28 cellular contexts compared by ENCODE assay signal in the genomic region with DNA sequence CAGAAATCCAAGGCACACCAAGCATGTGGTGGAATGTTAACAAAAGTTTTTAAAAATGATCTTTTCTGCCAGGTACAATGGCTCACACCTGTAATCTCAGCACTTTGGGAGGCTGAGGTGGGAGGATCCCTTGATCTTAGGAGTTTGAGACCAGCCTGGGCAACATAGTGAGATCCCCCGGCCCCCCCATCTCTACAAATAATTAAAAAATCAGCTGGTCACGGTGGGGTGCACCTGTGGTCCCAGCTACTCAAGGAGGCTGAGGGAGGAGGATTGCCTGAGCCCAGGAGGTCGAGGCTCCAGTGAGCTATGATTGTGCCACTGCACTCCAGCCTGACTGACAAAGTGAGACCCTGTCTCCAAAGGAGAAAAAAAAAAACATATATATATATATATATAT. TPM values are rescaled to one million over a fixed set of nuclear protein-coding genes. Genes with fewer than 3 reads are reported as not detected.
DNase-seq lines count a peak whose midpoint lies in the region; ATAC-seq, FAIRE-seq and TF ChIP-seq lines count a peak whose summit lies in the region.
"Had no signal": no experiment of that assay in that cellular context is flagged by ENCODE, and none has a peak within 500 bp of the region (broad histone marks: within the 10 kb centered on the region; RNA-seq: fewer than 3 reads in every experiment).

No MANE protein-coding gene starts in this region.

- TF ChIP-seq CTCF in MCF 10A (IDR thresholded peaks at IDR 0.05; ENCODE audit: unreplicated experiment) = no peak
- no peak for TF ChIP-seq CTCF in breast epithelium (IDR thresholded peaks at IDR 0.05)
- TF ChIP-seq CTCF in KMS-11 (conservative IDR thresholded peaks at IDR 0.05; ENCODE audit: low read depth, low read length) = no peak
- TF ChIP-seq CTCF in GM12878 (IDR thresholded peaks at IDR 0.05 in 2 of 3, conservative IDR thresholded peaks at IDR 0.05 in 1 of 3; ENCODE audit: control insufficient read depth in 2 of 3, extremely low read depth in 1 of 3, insufficient read depth in 1 of 3, low read depth in 3 of 3, low read length in 3 of 3) = no peak
- TF ChIP-seq CTCF in spleen (IDR thresholded peaks at IDR 0.05 in 8 of 11, conservative IDR thresholded peaks at IDR 0.05 in 3 of 11) = no peak

- H3K4me3 ChIP-seq in breast epithelium (no peak overlapping the region), KMS-11 (IDR thresholded peaks at IDR 0.05; ENCODE audit: insufficient read depth, low read depth, low read length) (no peak overlapping the region), GM12878 (no peak overlapping the region), spleen (no peak overlapping the region)
- H3K4me3 ChIP-seq: body of pancreas, dorsolateral prefrontal cortex, heart right ventricle, K562, mucosa of descending colon had no signal

- H3K36me3 Mint-ChIP-seq in MCF 10A (ENCODE audit: insufficient read depth, unreplicated experiment) = peaks cover 43% of the 10 kb centered on the region
- H3K36me3 Mint-ChIP-seq in natural killer cell treated with Interleukin-12 subunit alpha and Interleukin-12 subunit beta and Interleukin-15 and Interleukin-18, amount 100 ng/mL, for 72 hours = peaks cover 31% of the 10 kb centered on the region

- no peak for TF ChIP-seq POLR2A in breast epithelium (IDR thresholded peaks at IDR 0.05)
- no peak for TF ChIP-seq POLR2A in GM12878 (IDR thresholded peaks at IDR 0.05; ENCODE audit: low read depth, low read length)
- no peak for TF ChIP-seq POLR2A in spleen (IDR thresholded peaks at IDR 0.05)

- WGBS in GM12878 (ENCODE audit: insufficient coverage, insufficient replicate concordance, low lambda C conversion rate, missing lambda C conversion rate) = 81% methylated on average over 3 of the region's 3 CpGs
- 89 to 94% (median 94%) methylated on average over 3 of the region's 3 CpGs for WGBS in spleen, 5 donors

- H3K4me1 ChIP-seq in breast epithelium = no peaks in the 10 kb centered on the region
- peaks cover 17% of the 10 kb centered on the region for H3K4me1 ChIP-seq in KMS-11 (ENCODE audit: low read depth, poor library complexity, severe bottlenecking)
- H3K4me1 ChIP-seq in GM12878 (ENCODE audit: control insufficient read depth, insufficient read depth, low read length) = 0 out of 2 replicates have a peak, but pooled peaks cover 4% of the 10 kb centered on the region
- peaks cover 8 to 74% (median 30%) of the 10 kb centered on the region in 6 donors for H3K4me1 ChIP-seq in spleen

- CTCF ChIA-PET in MCF 10A (lab: Yijun Ruan, JAX) = interaction anchor here (0.5 to 1.1 kb wide), 2 partner anchors 129 to 230 kb away, joined by 3 read pairs; no protein-coding TSS in a partner anchor
- CTCF ChIA-PET in GM12878 (lab: Yijun Ruan, JAX) = interaction anchor here (1.1 to 1.9 kb wide), 3 partner anchors 9 to 44 kb away, joined by 4 to 7 read pairs (median 5); no protein-coding TSS in a partner anchor

- no peak for DNase-seq in MCF 10A (ENCODE audit: unreplicated experiment)
- DNase-seq in breast epithelium (ENCODE audit: low spot score in 2 of 2) = no peak
- no peak for DNase-seq in GM12878 (ENCODE audit: low read depth, low spot score)
- no peak for DNase-seq in natural killer cell treated with Interleukin-12 subunit alpha and Interleukin-12 subunit beta and Interleukin-15 and Interleukin-18, amount 100 ng/mL, for 72 hours (ENCODE audit: low spot score)
- DNase-seq in spleen = no peak
- DNase-seq in HTR-8/SVneo (ENCODE audit: insufficient read length, low spot score) = no peak
- DNase-seq: ACHN; activated CD4-positive, alpha-beta T cell treated with anti-CD3 and anti-CD28 coated beads for 36 hours; activated naive CD4-positive, alpha-beta T cell; activated T-cell treated with anti-CD3 and anti-CD28 coated beads, Interleukin-2, amount 50 U/mL, for 4 hours; body of pancreas; DMS153; dorsolateral prefrontal cortex; heart right ventricle; left cardiac atrium; mammary epithelial cell; mucosa of descending colon; NCI-H2029; NCI-H524 treated with DMSO at 0.1 percent for 48 hours; stimulated activated naive B cell treated with anti-CD40 and anti-IgM and Interleukin-4, amounts not matched to agents 10 μg/mL and 1 μg/mL and 100 μg/mL, for 72 hours; substantia nigra had no signal

- POLR2A ChIA-PET in MCF 10A (lab: Yijun Ruan, JAX) (interaction anchor here (0.6 to 2.4 kb wide), 4 partner anchors 10 to 243 kb away, joined by 3 to 5 read pairs (median 4); no protein-coding TSS in a partner anchor), GM12878 (lab: Charles Lee) (interaction anchor here (0.6 to 1.4 kb wide), 2 partner anchors 10 to 181 kb away, joined by 3 to 4 read pairs; no protein-coding TSS in a partner anchor)

- H4K20me1 ChIP-seq in KMS-11 (ENCODE audit: insufficient read depth) (no peaks in the 10 kb centered on the region), GM12878 (ENCODE audit: control insufficient read depth, insufficient read depth) (no peaks in the 10 kb centered on the region)

- H3K27ac ChIP-seq in breast epithelium (no peak overlapping the region), KMS-11 (no peak overlapping the region), GM12878 (ENCODE audit: control insufficient read depth, insufficient read depth) (no peak overlapping the region), spleen (peak overlapping the region in 2 of 8 donors; percentile 34 to 41)
- H3K27ac ChIP-seq: body of pancreas, dorsolateral prefrontal cortex had no signal

- no peaks in the 10 kb centered on the region for H3K9me3 Mint-ChIP-seq in MCF 10A (ENCODE audit: unreplicated experiment)
- no peaks in the 10 kb centered on the region for H3K9me3 Mint-ChIP-seq in natural killer cell treated with Interleukin-12 subunit alpha and Interleukin-12 subunit beta and Interleukin-15 and Interleukin-18, amount 100 ng/mL, for 72 hours
- H3K9me3 Mint-ChIP-seq: activated T-cell treated with anti-CD3 and anti-CD28 coated beads, Interleukin-2, amount 50 U/mL, for 4 hours; type B pancreatic cell had no signal

- H3K4me2 ChIP-seq in KMS-11 = peak overlapping the region; percentile 93; the same call in 1 of the 2 replicates
- no peak overlapping the region for H3K4me2 ChIP-seq in GM12878 (ENCODE audit: control insufficient read depth, insufficient read depth)

- in situ Hi-C loops in GM12878 (cut with MboI) = no loop called here

- FAIRE-seq in GM12878 (lab: Jason Lieb, UNC) (no peak), HTR-8/SVneo (lab: Jason Lieb, UNC) (no peak)
- FAIRE-seq: GM12892, K562 had no signal

- H3K4me1 Mint-ChIP-seq in MCF 10A (ENCODE audit: insufficient read depth, unreplicated experiment) = peaks cover 20% of the 10 kb centered on the region
- H3K4me1 Mint-ChIP-seq in natural killer cell treated with Interleukin-12 subunit alpha and Interleukin-12 subunit beta and Interleukin-15 and Interleukin-18, amount 100 ng/mL, for 72 hours (ENCODE audit: low read depth in 2 of 2) = peaks cover 43 to 51% of the 10 kb centered on the region in 2 donors

- H3K79me2 ChIP-seq in KMS-11 (ENCODE audit: insufficient read depth, low read depth) = peaks cover 5% of the 10 kb centered on the region; the same call in 1 of the 2 replicates
- peaks cover 4% of the 10 kb centered on the region for H3K79me2 ChIP-seq in GM12878 (ENCODE audit: control insufficient read depth, insufficient read depth, low read length)

- ATAC-seq in GM12878 (no peak), HG03135 (IDR thresholded peaks at IDR 0.05; ENCODE audit: unreplicated experiment) (no peak)
- no peak for ATAC-seq in natural killer cell treated with Interleukin-12 subunit alpha and Interleukin-12 subunit beta and Interleukin-15 and Interleukin-18, amount 100 ng/mL, for 72 hours
- ATAC-seq: body of pancreas; heart right ventricle; K562; left cardiac atrium; mucosa of descending colon; SK-N-SH treated with all-trans-retinoic acid at 6 μM for 48 hours; stimulated activated naive B cell treated with anti-CD40 and anti-IgM and Interleukin-4, amounts not matched to agents 10 μg/mL and 1 μg/mL and 100 μg/mL, for 72 hours had no signal

- intact Hi-C loops in MCF 10A (cut with micrococcal nuclease) = no loop called here
- intact Hi-C loops in breast epithelium (cut with DNase I; ENCODE audit: low total_unique reads) = no loop called here
- intact Hi-C loops in GM12878 (cut with micrococcal nuclease; ENCODE audit: unreplicated experiment) = no loop called here
- intact Hi-C loops in spleen (cut with DNase I; ENCODE audit: low total_unique reads) = no loop called here

- SMC1A ChIA-PET in GM12878 (lab: Charles Lee; ENCODE audit: uncharacterized antibody, unreplicated experiment) = interaction anchor here (1.3 kb wide), 1 partner anchor 10 kb away, joined by 6 read pairs; no protein-coding TSS in a partner anchor

- no peak overlapping the region for H2AFZ ChIP-seq in KMS-11 (ENCODE audit: low read depth)
- H2AFZ ChIP-seq in GM12878 (ENCODE audit: control insufficient read depth, low read depth, low read length) = no peak overlapping the region

- H3K27me3 ChIP-seq in breast epithelium (no peaks in the 10 kb centered on the region), KMS-11 (ENCODE audit: insufficient read depth, low read depth) (no peaks in the 10 kb centered on the region), GM12878 (replicated peaks in 1 of 2; ENCODE audit: control insufficient read depth in 2 of 2, insufficient read depth in 2 of 2, low read length in 1 of 2) (no peaks in the 10 kb centered on the region), spleen (replicated peaks in 1 of 7) (no peaks in the 10 kb centered on the region)
- H3K27me3 ChIP-seq: body of pancreas, dorsolateral prefrontal cortex, heart right ventricle had no signal

- no peak overlapping the region for H3K4me3 Mint-ChIP-seq in MCF 10A (ENCODE audit: unreplicated experiment)
- H3K4me3 Mint-ChIP-seq in natural killer cell treated with Interleukin-12 subunit alpha and Interleukin-12 subunit beta and Interleukin-15 and Interleukin-18, amount 100 ng/mL, for 72 hours = peak overlapping the region; percentile 68
- H3K4me3 Mint-ChIP-seq: B cell, type B pancreatic cell had no signal

- RAD21 ChIA-PET in GM12878 (lab: Charles Lee; ENCODE audit: unreplicated experiment) = interaction anchor here (1.5 kb wide), 1 partner anchor 175 kb away, joined by 4 read pairs; no protein-coding TSS in a partner anchor

- H3K36me3 ChIP-seq in breast epithelium (no peaks in the 10 kb centered on the region), KMS-11 (ENCODE audit: insufficient read depth) (no peaks in the 10 kb centered on the region), GM12878 (ENCODE audit: control insufficient read depth in 2 of 2, insufficient read depth in 2 of 2, low read length in 1 of 2) (peaks cover 0 to 11% of the 10 kb centered on the region in 2 experiments; a peak in 3 of 4 replicates), spleen (peaks cover 2 to 68% (median 40%) of the 10 kb centered on the region in 6 donors)

- H3K9me3 ChIP-seq in breast epithelium (no peaks in the 10 kb centered on the region), GM12878 (replicated peaks; ENCODE audit: control insufficient read depth, insufficient read depth, low read length) (no peaks in the 10 kb centered on the region; the same call in 2 of the 3 replicates), spleen (no peaks in the 10 kb centered on the region)
- H3K9me3 ChIP-seq: body of pancreas, mucosa of descending colon had no signal

- no TSS peak for BruUV-seq in MCF 10A (replicated peaks; lab: Mats Ljungman, UMichigan)
- BruUV-seq in GM12878 (replicated peaks; lab: Mats Ljungman, UMichigan) = no TSS peak

- no peak for TF ChIP-seq EP300 in GM12878 (IDR thresholded peaks at IDR 0.05; ENCODE audit: borderline replicate concordance in 1 of 2, control insufficient read depth in 1 of 2, low read depth in 2 of 2, low read length in 2 of 2)

- H3K27ac Mint-ChIP-seq in MCF 10A (ENCODE audit: low read depth, unreplicated experiment) = peak overlapping the region; percentile 76
- H3K27ac Mint-ChIP-seq in natural killer cell treated with Interleukin-12 subunit alpha and Interleukin-12 subunit beta and Interleukin-15 and Interleukin-18, amount 100 ng/mL, for 72 hours = peak overlapping the region; percentile 68 to 91
- H3K27ac Mint-ChIP-seq: B cell; stimulated activated naive B cell treated with anti-CD40 and anti-IgM and Interleukin-4, amounts not matched to agents 10 μg/mL and 1 μg/mL and 100 μg/mL, for 72 hours had no signal

- H3K9ac ChIP-seq in KMS-11 (no peak overlapping the region), GM12878 (ENCODE audit: control insufficient read depth, insufficient read depth, low read length) (no peak overlapping the region)

- TF ChIP-seq RAD21 in GM12878 (IDR thresholded peaks at IDR 0.05; ENCODE audit: insufficient read depth, low read depth, low read length) = no peak

- H3K27me3 Mint-ChIP-seq in MCF 10A (ENCODE audit: insufficient read depth, unreplicated experiment) = no peaks in the 10 kb centered on the region
- H3K27me3 Mint-ChIP-seq in natural killer cell treated with Interleukin-12 subunit alpha and Interleukin-12 subunit beta and Interleukin-15 and Interleukin-18, amount 100 ng/mL, for 72 hours = no peaks in the 10 kb centered on the region
- H3K27me3 Mint-ChIP-seq: activated CD4-positive, alpha-beta T cell treated with anti-CD3 and anti-CD28 coated beads for 36 hours; B cell; stimulated activated naive B cell treated with anti-CD40 and anti-IgM and Interleukin-4, amounts not matched to agents 10 μg/mL and 1 μg/mL and 100 μg/mL, for 72 hours; type B pancreatic cell had no signal

RNA-seq across cellular contexts. Expression of a gene that starts 8.0 kb away (rescaled TPM):
- 16.8 and 21.2 TPM in 2 replicates for total RNA-seq in MCF 10A (2022)
- 10 to 100 TPM; 23.8 to 38.9 (median 26.2) TPM for total RNA-seq in breast epithelium
- 4.6 and 5.2 TPM in 2 replicates for total RNA-seq in GM12878 (2013; cell fraction: nucleolus; rRNA removed)
- 6.5 TPM in 2 replicates for total RNA-seq in GM12878 (2014; rRNA removed)
- 6.6 and 6.8 TPM in 2 replicates for total RNA-seq in GM12878 (2014; rRNA removed; fragmentation: Illumina TruSeq; extraction: Trizol)
- total RNA-seq in GM12878 (2021) = 6.4 and 7.2 TPM in 2 replicates
- polyA plus RNA-seq in GM12878 (2011; ENCODE audit: low read depth) = 4.4 TPM
- 11.2 and 12.5 TPM in 2 replicates for polyA plus RNA-seq in GM12878 (2011; rRNA removed)
- 8.0 and 9.8 TPM in 2 replicates for polyA plus RNA-seq in GM12878 (2011; cell fraction: cytosol; rRNA removed)
- polyA plus RNA-seq in GM12878 (2011; cell fraction: nucleus; rRNA removed) = 6.3 and 7.9 TPM in 2 replicates
- 4.1 and 5.3 TPM in 2 replicates for polyA plus RNA-seq in GM12878 (2012)
- polyA plus RNA-seq in GM12878 (2014; fragmentation: Illumina TruSeq; extraction: Trizol) = 9.4 and 10.9 TPM in 2 replicates
- 1 to 10 TPM; 1.6 to 2.2 TPM for polyA plus RNA-seq in GM12878 (2014; fragmentation: Nextera tagmentation; extraction: Ambion mirVana)
- polyA plus RNA-seq in GM12878 (2014; rRNA removed) = 5.1 and 6.2 TPM in 2 replicates
- polyA plus RNA-seq in GM12878 (2016; fragmentation: Nextera tagmentation; extraction: Ambion mirVana) = 1 to 10 TPM; 3.8 to 5.1 TPM
- 10.6 and 16.6 TPM in 2 replicates for polyA minus RNA-seq in GM12878 (2011; rRNA and poly(A)+ RNA removed)
- 3.9 and 5.9 TPM in 2 replicates for polyA minus RNA-seq in GM12878 (2011; cell fraction: cytosol; rRNA and poly(A)+ RNA removed)
- polyA minus RNA-seq in GM12878 (2011; cell fraction: nucleus; rRNA and poly(A)+ RNA removed) = 1.7 and 3.3 TPM in 2 replicates
- total RNA-seq in natural killer cell treated with Interleukin-12 subunit alpha and Interleukin-12 subunit beta and Interleukin-15 and Interleukin-18, amount 100 ng/mL, for 72 hours = 10 to 100 TPM; 28.2 to 41.4 TPM
- total RNA-seq in spleen = 10 to 100 TPM; 24.7 to 37.1 (median 29.8) TPM
- polyA plus RNA-seq in spleen = 10 to 100 TPM in 2 of 3 donors, 1 to 10 TPM in 1; 8.7 to 14.5 (median 11.5) TPM

RNA-seq across cellular contexts. Expression of a gene that starts 42.2 kb away (rescaled TPM):
- total RNA-seq in MCF 10A (2022) (13.2 and 17.5 TPM in 2 replicates), breast epithelium (10 to 100 TPM; 15.4 to 19.4 (median 19.3) TPM), GM12878 (2014; rRNA removed) (11.3 and 12.2 TPM in 2 replicates), GM12878 (2014; rRNA removed; fragmentation: Illumina TruSeq; extraction: Trizol) (10.9 and 12.9 TPM in 2 replicates), GM12878 (2021) (12.9 and 13.7 TPM in 2 replicates), spleen (10 to 100 TPM in 2 of 7 donors, 1 to 10 TPM in 5; 6.6 to 11.3 (median 9.2) TPM)
- total RNA-seq in GM12878 (2013; cell fraction: nucleolus; rRNA removed) = 14.4 and 17.9 TPM in 2 replicates
- 5.0 TPM for polyA plus RNA-seq in GM12878 (2011; ENCODE audit: low read depth)
- polyA plus RNA-seq in GM12878 (2011; rRNA removed) (11.2 and 11.8 TPM in 2 replicates), GM12878 (2014; fragmentation: Illumina TruSeq; extraction: Trizol) (10.8 and 11.7 TPM in 2 replicates), GM12878 (2014; fragmentation: Nextera tagmentation; extraction: Ambion mirVana) (10 to 100 TPM in 1 of 2 experiments, 1 to 10 TPM in 1; 8.0 to 12.9 TPM), GM12878 (2014; rRNA removed) (13.3 and 13.8 TPM in 2 replicates), GM12878 (2016; fragmentation: Nextera tagmentation; extraction: Ambion mirVana) (10 to 100 TPM; 15.9 to 17.8 TPM), spleen (10 to 100 TPM in 2 of 3 donors, 1 to 10 TPM in 1; 8.7 to 11.0 (median 10.8) TPM)
- polyA plus RNA-seq in GM12878 (2011; cell fraction: cytosol; rRNA removed) = 7.2 and 7.5 TPM in 2 replicates
- 7.8 and 9.1 TPM in 2 replicates for polyA plus RNA-seq in GM12878 (2011; cell fraction: nucleus; rRNA removed)
- 4.2 and 6.4 TPM in 2 replicates for polyA plus RNA-seq in GM12878 (2012)
- polyA minus RNA-seq in GM12878 (2011; rRNA and poly(A)+ RNA removed) = 4.5 and 5.3 TPM in 2 replicates
- 2.0 and 2.9 TPM in 2 replicates for polyA minus RNA-seq in GM12878 (2011; cell fraction: cytosol; rRNA and poly(A)+ RNA removed)
- 3.0 and 5.0 TPM in 2 replicates for polyA minus RNA-seq in GM12878 (2011; cell fraction: nucleus; rRNA and poly(A)+ RNA removed)
- 1 to 10 TPM; 5.6 to 7.3 TPM for total RNA-seq in natural killer cell treated with Interleukin-12 subunit alpha and Interleukin-12 subunit beta and Interleukin-15 and Interleukin-18, amount 100 ng/mL, for 72 hours
